Comparison of ENCODE assay signal across 8 cellular contexts in the genomic region with DNA sequence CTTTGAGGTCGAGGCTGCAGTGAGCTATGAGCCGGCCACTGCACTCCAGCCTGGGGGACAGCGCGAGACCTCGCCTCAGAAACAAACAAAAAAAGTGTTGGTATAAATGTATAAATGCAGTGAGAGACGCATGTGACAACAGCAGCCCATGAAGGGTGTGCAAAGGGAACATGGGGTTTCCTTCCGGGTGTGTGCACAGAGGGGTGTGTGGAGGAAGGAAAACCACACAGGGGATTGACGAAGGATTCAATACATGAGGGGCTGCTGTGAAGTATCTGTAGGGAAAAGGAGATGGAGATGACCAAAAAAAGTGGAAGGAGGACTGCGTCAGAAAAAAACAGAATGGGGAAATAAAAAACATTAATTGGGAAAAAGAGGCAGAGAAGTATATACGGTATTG. TPM values are rescaled to one million over a fixed set of nuclear protein-coding genes. Genes with fewer than 3 reads are reported as not detected.
DNase-seq lines count a peak whose midpoint lies in the region; ATAC-seq and TF ChIP-seq lines count a peak whose summit lies in the region.

No MANE protein-coding gene starts in this region.

- DNase-seq in CD1c-positive myeloid dendritic cell (ENCODE audit: extremely low spot score): peak; percentile 18
- peak; percentile 12 for DNase-seq in dermis blood vessel endothelial cell
- no peak for DNase-seq in anterior cingulate cortex (lab: John Stamatoyannopoulos, UW)
- DNase-seq in GOT3 (lab: John Stamatoyannopoulos, UW): no peak

- peaks cover 24% of the 10 kb centered on the region for H3K36me3 Mint-ChIP-seq in nephron (ENCODE audit: low read depth)

- H3K4me2 ChIP-seq in Loucy (ENCODE audit: low read depth, low read length, poor library complexity, severe bottlenecking): peak overlapping the region; percentile 81

- no peak for ATAC-seq in GM21381 (IDR thresholded peaks at IDR 0.05; ENCODE audit: unreplicated experiment)
- ATAC-seq in GM21576 (IDR thresholded peaks at IDR 0.05; ENCODE audit: unreplicated experiment): no peak

- no peaks in the 10 kb centered on the region for H3K27me3 ChIP-seq in Loucy (ENCODE audit: insufficient read depth, low read length, poor library complexity, severe bottlenecking)

- no peaks in the 10 kb centered on the region for H4K20me1 ChIP-seq in Loucy (ENCODE audit: insufficient read depth, low read length, poor library complexity, severe bottlenecking)

- no peaks in the 10 kb centered on the region for H3K9me3 Mint-ChIP-seq in nephron

- peaks cover 20% of the 10 kb centered on the region for H3K79me2 ChIP-seq in Loucy (ENCODE audit: insufficient read depth, low read length)

- H3K4me1 Mint-ChIP-seq in nephron: peaks cover 14% of the 10 kb centered on the region

- no peak overlapping the region for H2AFZ ChIP-seq in Loucy (ENCODE audit: low read length)

- H3K36me3 ChIP-seq in Loucy (ENCODE audit: insufficient read depth, low read length): no peaks in the 10 kb centered on the region

- no peak for TF ChIP-seq CTCF in Loucy (conservative IDR thresholded peaks at IDR 0.05; ENCODE audit: low read length)
- TF ChIP-seq CTCF in nephron (IDR thresholded peaks at IDR 0.05; ENCODE audit: unreplicated experiment in 3 of 3): no peak

- H3K27ac Mint-ChIP-seq in nephron: peak overlapping the region in 2 of 3 experiments; percentile 1 to 49

- H3K4me3 Mint-ChIP-seq in nephron: peak overlapping the region; percentile 88 to 91 (median 89)

- no peaks in the 10 kb centered on the region for H3K9me3 ChIP-seq in Loucy (ENCODE audit: insufficient read depth, low read depth, low read length)

- H3K9me2 ChIP-seq in Loucy (replicated peaks; ENCODE audit: low read depth, low read length): no peaks in the 10 kb centered on the region

- peaks cover 9% of the 10 kb centered on the region for H3K27me3 Mint-ChIP-seq in nephron (ENCODE audit: low read depth)

- H3K4me1 ChIP-seq in Loucy (ENCODE audit: insufficient read depth, low read length, poor library complexity, severe bottlenecking): peaks cover 17% of the 10 kb centered on the region

- H3K4me3 ChIP-seq in Loucy (ENCODE audit: low read length, poor library complexity, severe bottlenecking): peak overlapping the region; percentile 86

- peak overlapping the region; percentile 82 for H3K9ac ChIP-seq in Loucy (ENCODE audit: low read depth, low read length, poor library complexity, severe bottlenecking)

- H3F3A ChIP-seq in Loucy (ENCODE audit: low read depth): peaks cover 4% of the 10 kb centered on the region; the same call in 1 of the 2 replicates

RNA-seq across cellular contexts. Expression of a gene that starts 1.1 kb away (rescaled TPM):
- total RNA-seq in dermis blood vessel endothelial cell: 29.8 and 34.8 TPM in 2 replicates

RNA-seq across cellular contexts. Expression of a gene that starts 16.8 kb away (rescaled TPM):
- total RNA-seq in dermis blood vessel endothelial cell: not detected in 2 replicates

RNA-seq across cellular contexts. Expression of a gene that starts 38.6 kb away (rescaled TPM):
- 77.3 and 84.7 TPM in 2 replicates for total RNA-seq in dermis blood vessel endothelial cell

RNA-seq across cellular contexts. Expression of a gene that starts 39.5 kb away (rescaled TPM):
- not detected in 2 replicates for total RNA-seq in dermis blood vessel endothelial cell

RNA-seq across cellular contexts. Expression of a gene that starts 48.2 kb away (rescaled TPM):
- not detected in 2 replicates for total RNA-seq in dermis blood vessel endothelial cell

Comparison
In these comparisons a context has a peak if more than half of its experiments do, and no peak if none do; other contexts are left out.
1. DNase-seq: peak in CD1c-positive myeloid dendritic cell (single experiment) and dermis blood vessel endothelial cell (single experiment); none in anterior cingulate cortex (0 of 58) and GOT3 (single experiment).